Comparison of ENCODE assay signal across 1 cellular context in the genomic region with DNA sequence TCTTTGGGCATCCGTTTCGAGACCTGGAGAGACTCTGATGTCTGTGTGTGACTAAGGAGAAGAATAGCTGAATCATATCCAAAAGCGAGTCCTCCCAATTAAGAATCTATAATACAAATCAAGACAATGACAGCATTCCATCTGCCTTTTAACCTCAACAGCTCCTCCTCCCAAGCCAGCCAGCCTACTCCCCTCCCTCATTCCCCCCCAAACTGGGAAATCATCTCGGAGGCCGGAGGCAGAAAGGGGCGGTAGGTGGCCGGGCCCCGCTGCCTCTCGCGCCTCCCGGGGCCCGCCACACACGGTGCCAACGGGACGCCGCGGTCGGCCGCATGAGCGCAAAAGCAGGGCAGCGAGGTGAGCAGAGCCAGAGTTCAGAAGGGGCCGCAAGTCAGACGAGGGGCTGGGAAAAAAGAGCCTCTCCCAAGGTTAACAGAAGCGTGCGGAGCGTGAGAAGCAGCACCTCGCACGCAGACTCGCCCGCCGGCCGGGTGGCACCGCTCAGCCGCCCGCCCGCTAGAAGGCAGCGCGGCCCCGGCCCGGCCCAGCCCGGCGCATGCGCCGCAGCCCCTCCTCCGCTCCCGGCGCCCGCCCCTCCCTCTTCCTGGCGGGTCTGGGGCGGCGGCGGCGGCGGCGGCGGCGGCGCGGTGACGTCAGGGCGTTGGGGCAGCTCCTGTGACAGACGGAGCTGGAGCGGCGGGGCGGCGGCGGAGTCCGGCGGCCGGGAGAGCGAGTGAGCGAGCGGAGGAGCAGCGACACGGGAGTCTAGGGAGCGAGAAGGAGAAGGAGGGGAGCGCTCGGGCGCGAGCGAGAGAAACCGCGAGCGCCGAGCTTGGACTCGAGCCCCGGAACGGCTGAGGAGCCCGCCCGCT.
TF ChIP-seq lines count a peak whose summit lies in the region.

A gene (plus strand): TSS at position 681 of the 872 bp plus-strand sequence. CDS start 44,635 bp downstream, outside the sequence.

TF ChIP-seq in WTC11, 78 proteins besides CTCF, POLR2A, EP300 and RAD21 (continued from another document):
- TF ChIP-seq, protein P1, sequence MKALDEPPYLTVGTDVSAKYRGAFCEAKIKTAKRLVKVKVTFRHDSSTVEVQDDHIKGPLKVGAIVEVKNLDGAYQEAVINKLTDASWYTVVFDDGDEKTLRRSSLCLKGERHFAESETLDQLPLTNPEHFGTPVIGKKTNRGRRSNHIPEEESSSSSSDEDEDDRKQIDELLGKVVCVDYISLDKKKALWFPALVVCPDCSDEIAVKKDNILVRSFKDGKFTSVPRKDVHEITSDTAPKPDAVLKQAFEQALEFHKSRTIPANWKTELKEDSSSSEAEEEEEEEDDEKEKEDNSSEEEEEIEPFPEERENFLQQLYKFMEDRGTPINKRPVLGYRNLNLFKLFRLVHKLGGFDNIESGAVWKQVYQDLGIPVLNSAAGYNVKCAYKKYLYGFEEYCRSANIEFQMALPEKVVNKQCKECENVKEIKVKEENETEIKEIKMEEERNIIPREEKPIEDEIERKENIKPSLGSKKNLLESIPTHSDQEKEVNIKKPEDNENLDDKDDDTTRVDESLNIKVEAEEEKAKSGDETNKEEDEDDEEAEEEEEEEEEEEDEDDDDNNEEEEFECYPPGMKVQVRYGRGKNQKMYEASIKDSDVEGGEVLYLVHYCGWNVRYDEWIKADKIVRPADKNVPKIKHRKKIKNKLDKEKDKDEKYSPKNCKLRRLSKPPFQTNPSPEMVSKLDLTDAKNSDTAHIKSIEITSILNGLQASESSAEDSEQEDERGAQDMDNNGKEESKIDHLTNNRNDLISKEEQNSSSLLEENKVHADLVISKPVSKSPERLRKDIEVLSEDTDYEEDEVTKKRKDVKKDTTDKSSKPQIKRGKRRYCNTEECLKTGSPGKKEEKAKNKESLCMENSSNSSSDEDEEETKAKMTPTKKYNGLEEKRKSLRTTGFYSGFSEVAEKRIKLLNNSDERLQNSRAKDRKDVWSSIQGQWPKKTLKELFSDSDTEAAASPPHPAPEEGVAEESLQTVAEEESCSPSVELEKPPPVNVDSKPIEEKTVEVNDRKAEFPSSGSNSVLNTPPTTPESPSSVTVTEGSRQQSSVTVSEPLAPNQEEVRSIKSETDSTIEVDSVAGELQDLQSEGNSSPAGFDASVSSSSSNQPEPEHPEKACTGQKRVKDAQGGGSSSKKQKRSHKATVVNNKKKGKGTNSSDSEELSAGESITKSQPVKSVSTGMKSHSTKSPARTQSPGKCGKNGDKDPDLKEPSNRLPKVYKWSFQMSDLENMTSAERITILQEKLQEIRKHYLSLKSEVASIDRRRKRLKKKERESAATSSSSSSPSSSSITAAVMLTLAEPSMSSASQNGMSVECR (CRISPR knock-in tag; IDR thresholded peaks at IDR 0.05; ENCODE audit: borderline replicate concordance): peak; percentile 57; the same call in 1 of the 2 replicates
- TF ChIP-seq, protein P2, sequence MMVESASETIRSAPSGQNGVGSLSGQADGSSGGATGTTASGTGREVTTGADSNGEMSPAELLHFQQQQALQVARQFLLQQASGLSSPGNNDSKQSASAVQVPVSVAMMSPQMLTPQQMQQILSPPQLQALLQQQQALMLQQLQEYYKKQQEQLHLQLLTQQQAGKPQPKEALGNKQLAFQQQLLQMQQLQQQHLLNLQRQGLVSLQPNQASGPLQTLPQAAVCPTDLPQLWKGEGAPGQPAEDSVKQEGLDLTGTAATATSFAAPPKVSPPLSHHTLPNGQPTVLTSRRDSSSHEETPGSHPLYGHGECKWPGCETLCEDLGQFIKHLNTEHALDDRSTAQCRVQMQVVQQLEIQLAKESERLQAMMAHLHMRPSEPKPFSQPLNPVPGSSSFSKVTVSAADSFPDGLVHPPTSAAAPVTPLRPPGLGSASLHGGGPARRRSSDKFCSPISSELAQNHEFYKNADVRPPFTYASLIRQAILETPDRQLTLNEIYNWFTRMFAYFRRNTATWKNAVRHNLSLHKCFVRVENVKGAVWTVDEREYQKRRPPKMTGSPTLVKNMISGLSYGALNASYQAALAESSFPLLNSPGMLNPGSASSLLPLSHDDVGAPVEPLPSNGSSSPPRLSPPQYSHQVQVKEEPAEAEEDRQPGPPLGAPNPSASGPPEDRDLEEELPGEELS (CRISPR knock-in tag; IDR thresholded peaks at IDR 0.05): peak; percentile 63; the same call in 1 of the 2 replicates
- TF ChIP-seq NFE2L1 (CRISPR knock-in tag; IDR thresholded peaks at IDR 0.05) (peak; percentile 67; the same call in 1 of the 2 replicates), SP1 (CRISPR knock-in tag; conservative IDR thresholded peaks at IDR 0.05) (peak; percentile 68), ETV6 (CRISPR knock-in tag; IDR thresholded peaks at IDR 0.05) (peak; percentile 83; the same call in 1 of the 2 replicates), TEAD4 (CRISPR knock-in tag; IDR thresholded peaks at IDR 0.05) (no peak)
- TF ChIP-seq, protein P3, sequence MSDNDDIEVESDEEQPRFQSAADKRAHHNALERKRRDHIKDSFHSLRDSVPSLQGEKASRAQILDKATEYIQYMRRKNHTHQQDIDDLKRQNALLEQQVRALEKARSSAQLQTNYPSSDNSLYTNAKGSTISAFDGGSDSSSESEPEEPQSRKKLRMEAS (CRISPR knock-in tag; IDR thresholded peaks at IDR 0.05): peak; percentile 63; the same call in 1 of the 2 replicates
